ENCODE assay signal across 1 cellular context in the genomic region with DNA sequence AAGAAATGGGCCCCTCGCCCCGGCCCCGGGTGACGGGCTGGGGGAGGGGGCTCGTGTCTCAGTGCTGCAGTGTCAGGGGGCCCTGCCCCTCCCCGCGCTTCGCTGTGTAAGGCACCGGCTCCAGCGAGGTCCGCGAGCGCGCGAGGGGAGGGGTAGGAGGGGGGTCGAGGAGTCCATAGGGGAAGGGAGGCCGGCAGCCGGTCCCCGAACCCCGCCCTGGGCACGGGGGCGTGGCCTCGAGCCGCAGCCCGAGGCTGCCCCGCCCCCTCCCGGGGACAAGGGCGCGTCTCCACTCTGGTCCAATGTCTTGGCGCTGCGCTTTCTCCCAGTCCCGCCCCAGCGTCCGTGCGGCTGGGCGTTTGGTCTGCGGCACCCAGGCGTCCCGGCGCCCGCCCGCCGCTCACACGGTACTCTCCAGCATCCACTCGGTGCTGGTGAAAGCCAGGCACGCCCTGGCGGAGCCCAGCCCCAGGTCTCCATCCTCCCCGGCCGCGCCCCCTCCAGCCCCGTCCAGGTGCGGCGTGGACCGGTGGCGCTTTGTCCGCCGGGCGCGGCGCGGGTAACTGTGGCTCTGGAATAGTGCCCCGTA.
TF ChIP-seq lines count a peak whose summit lies in the region.

No MANE protein-coding gene starts in this region.

TF ChIP-seq in GM23338, 12 proteins besides CTCF, POLR2A, EP300 and RAD21 (continued from another document):
- TF ChIP-seq, protein P1, sequence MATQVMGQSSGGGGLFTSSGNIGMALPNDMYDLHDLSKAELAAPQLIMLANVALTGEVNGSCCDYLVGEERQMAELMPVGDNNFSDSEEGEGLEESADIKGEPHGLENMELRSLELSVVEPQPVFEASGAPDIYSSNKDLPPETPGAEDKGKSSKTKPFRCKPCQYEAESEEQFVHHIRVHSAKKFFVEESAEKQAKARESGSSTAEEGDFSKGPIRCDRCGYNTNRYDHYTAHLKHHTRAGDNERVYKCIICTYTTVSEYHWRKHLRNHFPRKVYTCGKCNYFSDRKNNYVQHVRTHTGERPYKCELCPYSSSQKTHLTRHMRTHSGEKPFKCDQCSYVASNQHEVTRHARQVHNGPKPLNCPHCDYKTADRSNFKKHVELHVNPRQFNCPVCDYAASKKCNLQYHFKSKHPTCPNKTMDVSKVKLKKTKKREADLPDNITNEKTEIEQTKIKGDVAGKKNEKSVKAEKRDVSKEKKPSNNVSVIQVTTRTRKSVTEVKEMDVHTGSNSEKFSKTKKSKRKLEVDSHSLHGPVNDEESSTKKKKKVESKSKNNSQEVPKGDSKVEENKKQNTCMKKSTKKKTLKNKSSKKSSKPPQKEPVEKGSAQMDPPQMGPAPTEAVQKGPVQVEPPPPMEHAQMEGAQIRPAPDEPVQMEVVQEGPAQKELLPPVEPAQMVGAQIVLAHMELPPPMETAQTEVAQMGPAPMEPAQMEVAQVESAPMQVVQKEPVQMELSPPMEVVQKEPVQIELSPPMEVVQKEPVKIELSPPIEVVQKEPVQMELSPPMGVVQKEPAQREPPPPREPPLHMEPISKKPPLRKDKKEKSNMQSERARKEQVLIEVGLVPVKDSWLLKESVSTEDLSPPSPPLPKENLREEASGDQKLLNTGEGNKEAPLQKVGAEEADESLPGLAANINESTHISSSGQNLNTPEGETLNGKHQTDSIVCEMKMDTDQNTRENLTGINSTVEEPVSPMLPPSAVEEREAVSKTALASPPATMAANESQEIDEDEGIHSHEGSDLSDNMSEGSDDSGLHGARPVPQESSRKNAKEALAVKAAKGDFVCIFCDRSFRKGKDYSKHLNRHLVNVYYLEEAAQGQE (IDR thresholded peaks at IDR 0.05; ENCODE audit: unreplicated experiment): no peak
- TF ChIP-seq POLR2AphosphoS5 (IDR thresholded peaks at IDR 0.05; ENCODE audit: low read depth) (no peak; the same call in 1 of the 2 replicates), NANOG (IDR thresholded peaks at IDR 0.05; ENCODE audit: borderline replicate concordance) (no peak), CREB1 (CRISPR knock-in tag; IDR thresholded peaks at IDR 0.05; ENCODE audit: low read depth) (no peak), ZNF331 (CRISPR knock-in tag; IDR thresholded peaks at IDR 0.05; ENCODE audit: low read depth) (no peak), JUNB (IDR thresholded peaks at IDR 0.05; ENCODE audit: unreplicated experiment) (no peak)
